In the genomic region with DNA sequence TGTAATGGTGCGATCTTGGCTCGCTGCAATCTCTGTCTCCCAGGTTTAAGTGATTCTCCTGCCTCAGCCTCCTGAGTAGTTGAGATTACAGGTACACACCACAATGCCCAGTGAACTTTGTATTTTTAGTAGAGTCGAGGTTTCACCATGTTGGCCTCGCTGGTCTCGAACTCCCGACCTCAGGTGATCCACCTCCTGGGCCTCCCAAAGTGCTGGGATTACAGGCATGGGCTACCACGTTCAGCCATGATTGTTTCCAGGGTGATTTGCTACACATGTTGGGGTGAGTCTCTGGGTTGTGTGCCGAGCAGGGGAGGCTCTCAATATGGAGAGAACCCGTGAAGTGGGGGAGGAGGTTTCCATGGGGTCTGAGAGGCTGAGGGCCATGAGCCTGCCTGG, we compare ENCODE assay signal across 1 cellular context.
TF ChIP-seq lines count a peak whose summit lies in the region.

No MANE protein-coding gene starts in this region.

TF ChIP-seq in HepG2, 621 proteins besides CTCF, POLR2A, EP300 and RAD21:
- TF ChIP-seq ZNF251 (CRISPR knock-in tag; IDR thresholded peaks at IDR 0.05) (no peak), HDAC1 (CRISPR knock-in tag; IDR thresholded peaks at IDR 0.05) (no peak), TBP (CRISPR knock-in tag; IDR thresholded peaks at IDR 0.05) (no peak)
TF ChIP-seq in HepG2: peak in this region for 0.
